Comparison of ENCODE assay signal across 9 cellular contexts in genomic region chr3:31213869-31214486, GRCh38.
A peak's percentile ranks its signal among the peaks of the same experiment; 100 is the strongest.
DNase-seq lines count a peak whose midpoint lies in the region; ATAC-seq and FAIRE-seq lines count a peak whose summit lies in the region.
"Had no signal": no experiment of that assay in that cellular context is flagged by ENCODE, and none has a peak within 500 bp of the region (broad histone marks: within the 10 kb centered on the region; RNA-seq: fewer than 3 reads in every experiment).

No MANE protein-coding gene starts in this region.

- H3K36me3 Mint-ChIP-seq in activated naive CD4-positive, alpha-beta T cell treated with anti-CD3 and anti-CD28 coated beads, Interleukin-2, amount 10 ng/mL, durations not matched to agents 7 days and 5 days: peaks cover 18% of the 10 kb centered on the region
- H3K36me3 Mint-ChIP-seq in stimulated activated naive CD8-positive, alpha-beta T cell treated with anti-CD3 and anti-CD28 coated beads, Interleukin-15, Interleukin-2, amounts not matched to agents 100 ng/mL and 50 ng/mL, for 24 hours (ENCODE audit: low read depth): no peaks in the 10 kb centered on the region

- H3K9me3 Mint-ChIP-seq in activated naive CD4-positive, alpha-beta T cell treated with anti-CD3 and anti-CD28 coated beads, Interleukin-2, amount 10 ng/mL, durations not matched to agents 7 days and 5 days: peaks cover 12% of the 10 kb centered on the region
- H3K9me3 Mint-ChIP-seq in stimulated activated naive CD8-positive, alpha-beta T cell treated with anti-CD3 and anti-CD28 coated beads, Interleukin-15, Interleukin-2, amounts not matched to agents 100 ng/mL and 50 ng/mL, for 24 hours: peaks cover 3% of the 10 kb centered on the region

- FAIRE-seq in frontal cortex (lab: Jason Lieb, UNC): no peak

- CTCF ChIA-PET in activated naive CD4-positive, alpha-beta T cell treated with anti-CD3 and anti-CD28 coated beads, Interleukin-2, amount 10 ng/mL, durations not matched to agents 7 days and 5 days (lab: Charles Lee): interaction anchor here (0.9 kb wide), 1 partner anchor 12 kb away, joined by 3 read pairs; no protein-coding TSS in a partner anchor

- H3K27ac Mint-ChIP-seq in activated naive CD4-positive, alpha-beta T cell treated with anti-CD3 and anti-CD28 coated beads, Interleukin-2, amount 10 ng/mL, durations not matched to agents 7 days and 5 days: peak overlapping the region; percentile 87
- peak overlapping the region; percentile 46 for H3K27ac Mint-ChIP-seq in stimulated activated naive CD8-positive, alpha-beta T cell treated with anti-CD3 and anti-CD28 coated beads, Interleukin-15, Interleukin-2, amounts not matched to agents 100 ng/mL and 50 ng/mL, for 24 hours

- peaks cover 93% of the 10 kb centered on the region for H3K4me1 Mint-ChIP-seq in activated naive CD4-positive, alpha-beta T cell treated with anti-CD3 and anti-CD28 coated beads, Interleukin-2, amount 10 ng/mL, durations not matched to agents 7 days and 5 days
- peaks cover 86% of the 10 kb centered on the region for H3K4me1 Mint-ChIP-seq in stimulated activated naive CD8-positive, alpha-beta T cell treated with anti-CD3 and anti-CD28 coated beads, Interleukin-15, Interleukin-2, amounts not matched to agents 100 ng/mL and 50 ng/mL, for 24 hours (ENCODE audit: low read depth)

- DNase-seq in activated naive CD4-positive, alpha-beta T cell treated with anti-CD3 and anti-CD28 coated beads, Interleukin-2, amount 10 ng/mL, durations not matched to agents 7 days and 5 days: peak; percentile 80
- no peak for DNase-seq in activated naive CD4-positive, alpha-beta T cell (lab: John Stamatoyannopoulos, UW)
- DNase-seq in T-helper 9 cell (peak; percentile 46), DMS53 (lab: John Stamatoyannopoulos, UW) (no peak), frontal cortex (ENCODE audit: low spot score in 2 of 2) (no peak), left cardiac atrium (no peak)
- DNase-seq: occipital lobe had no signal

- intact Hi-C loops in left cardiac atrium (cut with DNase I): no loop called here

- ATAC-seq in HG03103 (IDR thresholded peaks at IDR 0.05; ENCODE audit: low read depth, unreplicated experiment): peak; percentile 76
- no peak for ATAC-seq in left cardiac atrium

- H3K27me3 Mint-ChIP-seq in activated naive CD4-positive, alpha-beta T cell treated with anti-CD3 and anti-CD28 coated beads, Interleukin-2, amount 10 ng/mL, durations not matched to agents 7 days and 5 days: no peaks in the 10 kb centered on the region
- H3K27me3 Mint-ChIP-seq in stimulated activated naive CD8-positive, alpha-beta T cell treated with anti-CD3 and anti-CD28 coated beads, Interleukin-15, Interleukin-2, amounts not matched to agents 100 ng/mL and 50 ng/mL, for 24 hours: no peaks in the 10 kb centered on the region

- H3K4me3 Mint-ChIP-seq in activated naive CD4-positive, alpha-beta T cell treated with anti-CD3 and anti-CD28 coated beads, Interleukin-2, amount 10 ng/mL, durations not matched to agents 7 days and 5 days: peak overlapping the region; percentile 40
- peak overlapping the region; percentile 14 for H3K4me3 Mint-ChIP-seq in stimulated activated naive CD8-positive, alpha-beta T cell treated with anti-CD3 and anti-CD28 coated beads, Interleukin-15, Interleukin-2, amounts not matched to agents 100 ng/mL and 50 ng/mL, for 24 hours

Comparison
In these comparisons a context has a peak if more than half of its experiments do, and no peak if none do; other contexts are left out.
1. DNase-seq: peak in activated naive CD4-positive, alpha-beta T cell treated with anti-CD3 and anti-CD28 coated beads, Interleukin-2, amount 10 ng/mL, durations not matched to agents 7 days and 5 days (single experiment) and T-helper 9 cell (single experiment); none in activated naive CD4-positive, alpha-beta T cell (0 of 4), DMS53 (single experiment), frontal cortex (0 of 2) and left cardiac atrium (single experiment).